ENCODE assay signal across 8 cellular contexts in the genomic region with DNA sequence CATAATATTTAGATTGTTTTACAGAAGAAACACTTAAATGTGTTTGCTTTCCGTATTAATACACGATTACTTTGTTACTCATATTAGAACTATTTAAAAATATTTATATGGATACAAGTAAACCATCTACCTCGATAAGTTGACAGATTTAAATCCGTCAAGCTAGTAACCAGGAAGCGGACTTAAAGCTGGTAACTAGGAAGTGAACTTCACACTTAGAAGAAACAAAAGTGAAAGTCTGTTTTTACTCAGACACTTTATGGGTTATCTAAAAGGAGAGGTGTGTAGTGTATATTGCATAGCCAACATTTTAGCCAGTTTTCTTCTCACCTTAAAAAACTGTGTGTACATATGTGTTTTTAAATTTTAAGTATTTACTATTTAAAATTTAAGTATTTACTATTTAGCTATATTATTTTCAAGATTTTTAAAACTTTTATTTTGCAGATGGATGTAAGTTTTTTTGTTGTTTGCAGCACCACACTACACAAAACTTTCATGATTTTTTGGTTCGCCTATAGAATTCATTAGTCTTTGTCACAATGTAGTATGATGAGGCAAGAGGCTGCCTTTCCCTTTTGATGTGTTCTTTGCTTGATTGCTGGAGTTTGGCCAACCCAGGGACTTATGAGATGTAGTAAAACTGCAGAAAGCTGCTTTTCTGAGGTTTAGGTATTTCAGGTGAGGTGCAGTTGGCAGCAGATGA. TPM values are rescaled to one million over a fixed set of nuclear protein-coding genes. Genes with fewer than 3 reads are reported as not detected.
A peak's percentile ranks its signal among the peaks of the same experiment; 100 is the strongest.
DNase-seq lines count a peak whose midpoint lies in the region; ATAC-seq and TF ChIP-seq lines count a peak whose summit lies in the region.

No MANE protein-coding gene starts in this region.

- H3K27me3 ChIP-seq in GM06990 (replicated peaks; ENCODE audit: control insufficient read depth, insufficient read depth, low read length): no peaks in the 10 kb centered on the region
- H3K27me3 ChIP-seq in skeletal muscle satellite cell (ENCODE audit: control insufficient read depth, insufficient read depth, low read length): no peaks in the 10 kb centered on the region

- H3K4me1 Mint-ChIP-seq in T-cell: peaks cover 54 to 69% (median 62%) of the 10 kb centered on the region in 3 donors

- no peaks in the 10 kb centered on the region for H3K9me3 ChIP-seq in skeletal muscle satellite cell (replicated peaks; ENCODE audit: low read length)

- H3K27ac Mint-ChIP-seq in T-cell: peak overlapping the region; percentile 81 to 87

- H3K4me2 ChIP-seq in skeletal muscle satellite cell (ENCODE audit: low read length): peak overlapping the region; percentile 95

- peaks cover 15% of the 10 kb centered on the region for H3K4me1 ChIP-seq in skeletal muscle satellite cell (ENCODE audit: control insufficient read depth, insufficient read depth, low read length)

- DNase-seq in GM06990 (ENCODE audit: extremely low read depth, insufficient read length): peak; percentile 60
- peak in 3 of 34 experiments; percentile 6 to 18 (median 17) for DNase-seq in T-cell
- peak; percentile 49 for DNase-seq in fibroblast of pulmonary artery (ENCODE audit: low read depth)
- DNase-seq in activated gamma-delta T cell treated with Interleukin-2 at 50 U/mL for 16 hours: no peak
- DNase-seq in activated CD4-positive, alpha-beta T cell treated with anti-CD3 and anti-CD28 coated beads, Interleukin-2, amount 50 U/mL, for 1 hour: no peak

- ATAC-seq in GM21360 (IDR thresholded peaks at IDR 0.05; ENCODE audit: unreplicated experiment) (peak; percentile 40), HG03521 (IDR thresholded peaks at IDR 0.05; ENCODE audit: unreplicated experiment) (peak; percentile 39), T-cell (replicated peaks in 1 of 4) (peak; percentile 10 to 44 (median 12))

- peak overlapping the region; percentile 88 to 97 (median 96) for H3K4me3 Mint-ChIP-seq in T-cell

- POLR2A ChIA-PET in T-cell (lab: Charles Lee): interaction anchor here in 1 of 2 donors (0.6 to 1.0 kb wide), 4 partner anchors 21 to 1442 kb away, joined by 3 to 4 read pairs (median 4); no protein-coding TSS in a partner anchor

- H3K36me3 ChIP-seq in GM06990 (ENCODE audit: control insufficient read depth, insufficient read depth, low read length) (no peaks in the 10 kb centered on the region), skeletal muscle satellite cell (ENCODE audit: insufficient read depth, low read length) (no peaks in the 10 kb centered on the region)

- H3K27me3 Mint-ChIP-seq in T-cell: no peaks in the 10 kb centered on the region

- CTCF ChIA-PET in T-cell (lab: Charles Lee): interaction anchor here in 1 of 2 donors (1.0 kb wide), 1 partner anchor 668 kb away, joined by 4 read pairs; the partner anchor contains the start of gene NRIP1

- no peaks in the 10 kb centered on the region for H3K36me3 Mint-ChIP-seq in T-cell

- no peak for TF ChIP-seq CTCF in GM06990 (IDR thresholded peaks at IDR 0.05; ENCODE audit: insufficient read depth, low read length, poor library complexity, severe bottlenecking)
- TF ChIP-seq CTCF in fibroblast of pulmonary artery (IDR thresholded peaks at IDR 0.05; ENCODE audit: low read length, missing control alignments): no peak

- no peaks in the 10 kb centered on the region for H3K9me3 Mint-ChIP-seq in T-cell

- H3K4me3 ChIP-seq in GM06990 (replicated peaks; ENCODE audit: low read depth, low read length) (peak overlapping the region; percentile 72), fibroblast of pulmonary artery (replicated peaks; ENCODE audit: low read depth, low read length) (peak overlapping the region; percentile 90), skeletal muscle satellite cell (ENCODE audit: low read length) (peak overlapping the region; percentile 88)

- peak overlapping the region; percentile 86 for H3K9ac ChIP-seq in skeletal muscle satellite cell (ENCODE audit: low read depth, low read length)

RNA-seq across cellular contexts. Expression of gene USP25, which starts 2.7 kb away (rescaled TPM):
- total RNA-seq in T-cell: 10 to 100 TPM; 59.8 to 74.2 (median 61.9) TPM
- total RNA-seq in skeletal muscle satellite cell (2012; rRNA removed): 22.1 and 31.9 TPM in 2 replicates

Comparison
In these comparisons a context has a peak if more than half of its experiments do, and no peak if none do; other contexts are left out.
1. DNase-seq: peak in GM06990 (single experiment) and fibroblast of pulmonary artery (single experiment); none in activated gamma-delta T cell treated with Interleukin-2 at 50 U/mL for 16 hours (single experiment) and activated CD4-positive, alpha-beta T cell treated with anti-CD3 and anti-CD28 coated beads, Interleukin-2, amount 50 U/mL, for 1 hour (single experiment).
2. Peak in every context shown above with its lines, with median percentiles within 50 percentile points of each other: H3K4me3 ChIP-seq and ATAC-seq.